Comparison of ENCODE assay signal across 16 cellular contexts in genomic region chr19:35750167-35750566, GRCh38. TPM values are rescaled to one million over a fixed set of nuclear protein-coding genes. Genes with fewer than 3 reads are reported as not detected.
A peak's percentile ranks its signal among the peaks of the same experiment; 100 is the strongest.
DNase-seq lines count a peak whose midpoint lies in the region; TF ChIP-seq lines count a peak whose summit lies in the region.
"Had no signal": no experiment of that assay in that cellular context is flagged by ENCODE, and none has a peak within 500 bp of the region (broad histone marks: within the 10 kb centered on the region; RNA-seq: fewer than 3 reads in every experiment).

No MANE protein-coding gene starts in this region.

- no peaks in the 10 kb centered on the region for H3K27me3 ChIP-seq in GM23248 (replicated peaks; ENCODE audit: insufficient read depth)
- H3K27me3 ChIP-seq: esophagus muscularis mucosa, SJCRH30, uterus had no signal

- H3K27ac ChIP-seq in GM23248, result no peak overlapping the region
- H3K27ac ChIP-seq: parathyroid adenoma, SJCRH30, uterus had no signal

- H3K4me3 Mint-ChIP-seq in activated CD4-positive, alpha-beta memory T cell treated with anti-CD3 and anti-CD28 coated beads, Interleukin-2, amount 10 ng/mL, durations not matched to agents 7 days and 5 days, result peak overlapping the region; percentile 17
- no peak overlapping the region for H3K4me3 Mint-ChIP-seq in activated CD4-positive, alpha-beta memory T cell treated with anti-CD3 and anti-CD28 coated beads for 36 hours
- H3K4me3 Mint-ChIP-seq in brain, result peak overlapping the region; percentile 62 to 98 (median 76)
- H3K4me3 Mint-ChIP-seq in osteocyte (ENCODE audit: unreplicated experiment), result peak overlapping the region; percentile 42

- H3F3A ChIP-seq in GM23248 (ENCODE audit: insufficient read depth), result no peaks in the 10 kb centered on the region

- H3K36me3 Mint-ChIP-seq in activated CD4-positive, alpha-beta memory T cell treated with anti-CD3 and anti-CD28 coated beads, Interleukin-2, amount 10 ng/mL, durations not matched to agents 7 days and 5 days (ENCODE audit: low read depth), result peaks cover 14% of the 10 kb centered on the region
- peaks cover 4% of the 10 kb centered on the region for H3K36me3 Mint-ChIP-seq in activated CD4-positive, alpha-beta memory T cell treated with anti-CD3 and anti-CD28 coated beads for 36 hours
- H3K36me3 Mint-ChIP-seq in brain (no peaks in the 10 kb centered on the region), osteocyte (ENCODE audit: unreplicated experiment) (peaks cover 7% of the 10 kb centered on the region)

- POLR2A ChIA-PET in activated CD4-positive, alpha-beta memory T cell treated with anti-CD3 and anti-CD28 coated beads, Interleukin-2, amount 10 ng/mL, durations not matched to agents 7 days and 5 days (lab: Charles Lee), result no interaction called here
- POLR2A ChIA-PET in activated CD4-positive, alpha-beta memory T cell treated with anti-CD3 and anti-CD28 coated beads for 36 hours (lab: Charles Lee), result no interaction called here

- 85 to 95% methylated on average over 3 to 5 of the region's 5 CpGs for WGBS in GM23248 (ENCODE audit: low coverage in 1 of 2, low lambda C conversion rate in 2 of 2, missing lambda C conversion rate in 2 of 2), 2 experiments

- peaks cover 24% of the 10 kb centered on the region; the same call in 1 of the 2 replicates for H3K4me1 ChIP-seq in GM23248 (ENCODE audit: insufficient read depth)
- H3K4me1 ChIP-seq: parathyroid adenoma had no signal

- H3K9me3 ChIP-seq in GM23248 (ENCODE audit: low read depth), result no peaks in the 10 kb centered on the region
- H3K9me3 ChIP-seq: esophagus muscularis mucosa, SJCRH30, uterus had no signal

- H3K27me3 Mint-ChIP-seq in activated CD4-positive, alpha-beta memory T cell treated with anti-CD3 and anti-CD28 coated beads, Interleukin-2, amount 10 ng/mL, durations not matched to agents 7 days and 5 days, result no peaks in the 10 kb centered on the region
- no peaks in the 10 kb centered on the region for H3K27me3 Mint-ChIP-seq in activated CD4-positive, alpha-beta memory T cell treated with anti-CD3 and anti-CD28 coated beads for 36 hours
- peaks cover 7% of the 10 kb centered on the region for H3K27me3 Mint-ChIP-seq in brain
- H3K27me3 Mint-ChIP-seq in osteocyte (ENCODE audit: unreplicated experiment), result no peaks in the 10 kb centered on the region

- H3K4me2 ChIP-seq in GM23248 (ENCODE audit: unreplicated experiment), result peak overlapping the region; percentile 99

- no peak overlapping the region for H3K4me3 ChIP-seq in GM23248
- H3K4me3 ChIP-seq: lung, SJCRH30, uterus had no signal

- DNase-seq in activated CD4-positive, alpha-beta memory T cell treated with anti-CD3 and anti-CD28 coated beads, Interleukin-2, amount 10 ng/mL, durations not matched to agents 7 days and 5 days, result no peak
- DNase-seq in activated CD4-positive, alpha-beta memory T cell treated with anti-CD3 and anti-CD28 coated beads for 36 hours, result no peak
- DNase-seq in GM23248 (no peak), osteocyte (ENCODE audit: extremely low spot score, unreplicated experiment) (no peak), anterior cingulate cortex (lab: John Stamatoyannopoulos, UW) (no peak)
- no peak for DNase-seq in stimulated activated CD4-positive, alpha-beta T cell treated with anti-CD3 and anti-CD28 coated beads, Interleukin-4, amount 100 ng/mL, for 1 hour
- DNase-seq in stimulated activated CD8-positive, alpha-beta memory T cell treated with anti-CD3 and anti-CD28 coated beads, Interleukin-4, amount 100 ng/mL, for 48 hours, result no peak
- DNase-seq: activated gamma-delta T cell treated with Interleukin-2 at 50 U/mL for 16 hours, NCI-H2081 treated with DMSO at 0.1 percent for 48 hours, NCI-H82, SJCRH30, uterus had no signal

- H3K79me2 ChIP-seq in GM23248 (ENCODE audit: insufficient read depth), result peaks cover 52% of the 10 kb centered on the region
- H3K79me2 ChIP-seq: parathyroid adenoma had no signal

- no peaks in the 10 kb centered on the region for H3K9me2 ChIP-seq in GM23248 (ENCODE audit: insufficient read depth)

- in situ Hi-C loops in GM23248 (cut with MboI), result no loop called here

- H3K9ac ChIP-seq in GM23248, result peak overlapping the region; percentile 92
- H3K9ac ChIP-seq: parathyroid adenoma had no signal

- no peak for TF ChIP-seq CTCF in brain (conservative IDR thresholded peaks at IDR 0.05)
- no peak for TF ChIP-seq CTCF in osteocyte (IDR thresholded peaks at IDR 0.05)

- H3K4me1 Mint-ChIP-seq in activated CD4-positive, alpha-beta memory T cell treated with anti-CD3 and anti-CD28 coated beads, Interleukin-2, amount 10 ng/mL, durations not matched to agents 7 days and 5 days, result peaks cover 47% of the 10 kb centered on the region
- H3K4me1 Mint-ChIP-seq in activated CD4-positive, alpha-beta memory T cell treated with anti-CD3 and anti-CD28 coated beads for 36 hours (ENCODE audit: low read depth), result peaks cover 31% of the 10 kb centered on the region
- peaks cover 56% of the 10 kb centered on the region for H3K4me1 Mint-ChIP-seq in brain
- H3K4me1 Mint-ChIP-seq in osteocyte (ENCODE audit: unreplicated experiment), result peaks cover 39% of the 10 kb centered on the region

- H3K36me3 ChIP-seq in GM23248 (ENCODE audit: low read depth), result no peaks in the 10 kb centered on the region
- H3K36me3 ChIP-seq: uterus had no signal

- H2AFZ ChIP-seq in GM23248, result no peak overlapping the region
- H2AFZ ChIP-seq: parathyroid adenoma had no signal

- H3K27ac Mint-ChIP-seq in activated CD4-positive, alpha-beta memory T cell treated with anti-CD3 and anti-CD28 coated beads, Interleukin-2, amount 10 ng/mL, durations not matched to agents 7 days and 5 days, result no peak overlapping the region
- H3K27ac Mint-ChIP-seq in activated CD4-positive, alpha-beta memory T cell treated with anti-CD3 and anti-CD28 coated beads for 36 hours, result no peak overlapping the region
- H3K27ac Mint-ChIP-seq in brain, result no peak overlapping the region
- H3K27ac Mint-ChIP-seq in osteocyte (ENCODE audit: unreplicated experiment), result peak overlapping the region; percentile 52

- CTCF ChIA-PET in activated CD4-positive, alpha-beta memory T cell treated with anti-CD3 and anti-CD28 coated beads, Interleukin-2, amount 10 ng/mL, durations not matched to agents 7 days and 5 days (lab: Charles Lee), result no interaction called here
- CTCF ChIA-PET in activated CD4-positive, alpha-beta memory T cell treated with anti-CD3 and anti-CD28 coated beads for 36 hours (lab: Charles Lee), result interaction anchor here (1.1 to 1.4 kb wide), 2 partner anchors 56 to 181 kb away, joined by 3 read pairs; no protein-coding TSS in a partner anchor

- intact Hi-C loops in activated CD4-positive, alpha-beta memory T cell treated with anti-CD3 and anti-CD28 coated beads for 36 hours (cut with micrococcal nuclease), result no loop called here

- no peaks in the 10 kb centered on the region for H4K20me1 ChIP-seq in GM23248 (ENCODE audit: insufficient read depth)

- no peaks in the 10 kb centered on the region for H3K9me3 Mint-ChIP-seq in activated CD4-positive, alpha-beta memory T cell treated with anti-CD3 and anti-CD28 coated beads, Interleukin-2, amount 10 ng/mL, durations not matched to agents 7 days and 5 days
- H3K9me3 Mint-ChIP-seq in activated CD4-positive, alpha-beta memory T cell treated with anti-CD3 and anti-CD28 coated beads for 36 hours, result no peaks in the 10 kb centered on the region
- peaks cover 0 to 2% (median 0%) of the 10 kb centered on the region in 5 experiments for H3K9me3 Mint-ChIP-seq in brain
- H3K9me3 Mint-ChIP-seq in osteocyte (ENCODE audit: unreplicated experiment), result no peaks in the 10 kb centered on the region

RNA-seq across cellular contexts. Expression of gene LIN37, which starts 1.8 kb away (rescaled TPM):
- 10 to 100 TPM; 13.1 to 16.2 TPM for total RNA-seq in activated CD4-positive, alpha-beta memory T cell treated with anti-CD3 and anti-CD28 coated beads, Interleukin-2, amount 10 ng/mL, durations not matched to agents 7 days and 5 days
- total RNA-seq in activated CD4-positive, alpha-beta memory T cell treated with anti-CD3 and anti-CD28 coated beads for 36 hours, result 1 to 10 TPM; 7.5 TPM
- total RNA-seq in GM23248 (2014; rRNA removed; shearing (Covaris generic)), result 12.0 and 12.3 TPM in 2 replicates
- 9.5 and 9.7 TPM in 2 replicates for polyA plus RNA-seq in GM23248 (2016; fragmentation: Nextera tagmentation; extraction: Ambion mirVana)
- 21.2 TPM for polyA plus RNA-seq in brain (ENCODE audit: insufficient read depth, low read depth, low replicate concordance)
- 14.1 and 15.7 TPM in 2 replicates for total RNA-seq in osteocyte

RNA-seq across cellular contexts. Expression of gene PSENEN, which starts 4.7 kb away (rescaled TPM):
- 10 to 100 TPM; 48.1 to 51.3 TPM for total RNA-seq in activated CD4-positive, alpha-beta memory T cell treated with anti-CD3 and anti-CD28 coated beads, Interleukin-2, amount 10 ng/mL, durations not matched to agents 7 days and 5 days
- 10 to 100 TPM; 46.7 to 47.9 TPM for total RNA-seq in activated CD4-positive, alpha-beta memory T cell treated with anti-CD3 and anti-CD28 coated beads for 36 hours
- 15.7 and 21.6 TPM in 2 replicates for total RNA-seq in GM23248 (2014; rRNA removed; shearing (Covaris generic))
- polyA plus RNA-seq in GM23248 (2016; fragmentation: Nextera tagmentation; extraction: Ambion mirVana) (99.7 and 108 TPM in 2 replicates), brain (ENCODE audit: insufficient read depth, low read depth, low replicate concordance) (153 TPM)
- total RNA-seq in osteocyte, result 71.4 and 72.6 TPM in 2 replicates

RNA-seq across cellular contexts. Expression of gene U2AF1L4, which starts 4.9 kb away (rescaled TPM):
- total RNA-seq in activated CD4-positive, alpha-beta memory T cell treated with anti-CD3 and anti-CD28 coated beads, Interleukin-2, amount 10 ng/mL, durations not matched to agents 7 days and 5 days, result 10 to 100 TPM; 35.5 to 36.2 TPM
- total RNA-seq in activated CD4-positive, alpha-beta memory T cell treated with anti-CD3 and anti-CD28 coated beads for 36 hours, result 10 to 100 TPM; 34.6 to 37.8 TPM
- total RNA-seq in GM23248 (2014; rRNA removed; shearing (Covaris generic)), result 10.7 and 18.8 TPM in 2 replicates
- polyA plus RNA-seq in GM23248 (2016; fragmentation: Nextera tagmentation; extraction: Ambion mirVana) (23.1 and 25.3 TPM in 2 replicates), brain (ENCODE audit: insufficient read depth, low read depth, low replicate concordance) (20.6 TPM)
- total RNA-seq in osteocyte, result 35.9 and 44.9 TPM in 2 replicates

RNA-seq across cellular contexts. Expression of gene HSPB6, which starts 6.7 kb away (rescaled TPM):
- total RNA-seq in activated CD4-positive, alpha-beta memory T cell treated with anti-CD3 and anti-CD28 coated beads, Interleukin-2, amount 10 ng/mL, durations not matched to agents 7 days and 5 days, result under 1 TPM in 1 of 2 experiments, not detected in 1; 0.48 TPM
- under 1 TPM; 0.36 to 0.53 TPM for total RNA-seq in activated CD4-positive, alpha-beta memory T cell treated with anti-CD3 and anti-CD28 coated beads for 36 hours
- total RNA-seq in GM23248 (2014; rRNA removed; shearing (Covaris generic)), result 14.1 and 24.3 TPM in 2 replicates
- polyA plus RNA-seq in GM23248 (2016; fragmentation: Nextera tagmentation; extraction: Ambion mirVana) (220 and 238 TPM in 2 replicates), brain (ENCODE audit: insufficient read depth, low read depth, low replicate concordance) (25.1 TPM)
- 0.37 and 0.64 TPM in 2 replicates for total RNA-seq in osteocyte
- total RNA-seq: SJCRH30 had no signal

RNA-seq across cellular contexts. Expression of gene PROSER3, which starts 7.8 kb away (rescaled TPM):
- 10 to 100 TPM; 47.1 to 52.4 TPM for total RNA-seq in activated CD4-positive, alpha-beta memory T cell treated with anti-CD3 and anti-CD28 coated beads, Interleukin-2, amount 10 ng/mL, durations not matched to agents 7 days and 5 days
- total RNA-seq in activated CD4-positive, alpha-beta memory T cell treated with anti-CD3 and anti-CD28 coated beads for 36 hours, result 10 to 100 TPM; 38.4 to 40.0 TPM
- total RNA-seq in GM23248 (2014; rRNA removed; shearing (Covaris generic)), result 2.7 and 7.6 TPM in 2 replicates
- 10.9 and 12.6 TPM in 2 replicates for polyA plus RNA-seq in GM23248 (2016; fragmentation: Nextera tagmentation; extraction: Ambion mirVana)
- 18.7 TPM for polyA plus RNA-seq in brain (ENCODE audit: insufficient read depth, low read depth, low replicate concordance)
- total RNA-seq in osteocyte, result 19.8 and 20.9 TPM in 2 replicates
